In genomic region chr4:80197132-80197573, GRCh38 we compare ENCODE assay signal across 8 cellular contexts. TPM values are rescaled to one million over a fixed set of nuclear protein-coding genes. Genes with fewer than 3 reads are reported as not detected.
DNase-seq lines count a peak whose midpoint lies in the region; ATAC-seq, FAIRE-seq and TF ChIP-seq lines count a peak whose summit lies in the region.

Gene PRDM8 (plus strand): TSS chr4:80197503. CDS start chr4:80200081, 2,578 bp downstream.

- H3K4me1 Mint-ChIP-seq in activated T-helper 17 cell treated with anti-CD3 and anti-CD28 coated beads, Interleukin-2, amount 50 U/mL, for 72 hours: peaks cover 28% of the 10 kb centered on the region

- H3K36me3 Mint-ChIP-seq in activated T-helper 17 cell treated with anti-CD3 and anti-CD28 coated beads, Interleukin-2, amount 50 U/mL, for 72 hours (ENCODE audit: low read depth): peaks cover 31% of the 10 kb centered on the region

- peak within 1 kb of the TSS in 1 of 3 donors; percentile 16 for H3K9ac ChIP-seq in skeletal muscle tissue (ENCODE audit: low read depth in 1 of 3, low read length in 3 of 3)

- H3K27me3 ChIP-seq in left ventricle myocardium inferior (ENCODE audit: low read depth) (peaks cover 97% of the 10 kb centered on the region), skeletal muscle tissue (ENCODE audit: control insufficient read depth in 3 of 3, insufficient read depth in 3 of 3, low read length in 3 of 3) (peaks cover 42 to 65% (median 49%) of the 10 kb centered on the region in 3 donors)

- no peaks in the 10 kb centered on the region for H3K9me3 Mint-ChIP-seq in activated T-helper 17 cell treated with anti-CD3 and anti-CD28 coated beads, Interleukin-2, amount 50 U/mL, for 72 hours

- TF ChIP-seq CTCF in left ventricle myocardium inferior (IDR thresholded peaks at IDR 0.05; ENCODE audit: borderline replicate concordance) (no peak), D721Med (IDR thresholded peaks at IDR 0.05; ENCODE audit: insufficient read depth, missing control alignments) (no peak)

- DNase-seq in COLO668 (lab: John Stamatoyannopoulos, UW; ENCODE audit: unreplicated experiment) (peak; percentile 79), NCI-H1930 (lab: John Stamatoyannopoulos, UW) (peak; percentile 28 to 33), left ventricle myocardium inferior (no peak), D721Med (ENCODE audit: insufficient read length, low spot score) (no peak), SW480 (ENCODE audit: low spot score) (no peak)

- intact Hi-C loops in left ventricle myocardium inferior (cut with micrococcal nuclease): no loop called here

- H3K4me3 Mint-ChIP-seq in activated T-helper 17 cell treated with anti-CD3 and anti-CD28 coated beads, Interleukin-2, amount 50 U/mL, for 72 hours: peak within 1 kb of the TSS; percentile 91

- H3K27ac Mint-ChIP-seq in activated T-helper 17 cell treated with anti-CD3 and anti-CD28 coated beads, Interleukin-2, amount 50 U/mL, for 72 hours: no peak within 1 kb of the TSS

- no peak for FAIRE-seq in D721Med (lab: Jason Lieb, UNC)

- H3K9me3 ChIP-seq in left ventricle myocardium inferior (replicated peaks) (no peaks in the 10 kb centered on the region), skeletal muscle tissue (ENCODE audit: control insufficient read depth in 3 of 3, low read length in 3 of 3) (no peaks in the 10 kb centered on the region)

- H3K4me3 ChIP-seq in left ventricle myocardium inferior (peak within 1 kb of the TSS; percentile 59), skeletal muscle tissue (ENCODE audit: low read length in 3 of 3) (peak within 1 kb of the TSS; percentile 19 to 56 (median 46))

- H3K4me1 ChIP-seq in left ventricle myocardium inferior (peaks cover 24% of the 10 kb centered on the region), skeletal muscle tissue (ENCODE audit: control insufficient read depth in 3 of 3, insufficient read depth in 3 of 3, low read length in 3 of 3) (peaks cover 10 to 11% (median 10%) of the 10 kb centered on the region in 3 donors)

- no peak within 1 kb of the TSS for H3K27ac ChIP-seq in left ventricle myocardium inferior (replicated peaks)
- no peak within 1 kb of the TSS for H3K27ac ChIP-seq in skeletal muscle tissue (ENCODE audit: low read depth, low read length)

- H3K36me3 ChIP-seq in left ventricle myocardium inferior (no peaks in the 10 kb centered on the region), skeletal muscle tissue (ENCODE audit: control insufficient read depth in 3 of 3, insufficient read depth in 3 of 3, low read length in 3 of 3) (no peaks in the 10 kb centered on the region)

- H3K27me3 Mint-ChIP-seq in activated T-helper 17 cell treated with anti-CD3 and anti-CD28 coated beads, Interleukin-2, amount 50 U/mL, for 72 hours: peaks cover 3% of the 10 kb centered on the region

- peak; percentile 38 for ATAC-seq in activated T-helper 17 cell treated with anti-CD3 and anti-CD28 coated beads, Interleukin-2, amount 50 U/mL, for 72 hours (replicated peaks)
- no peak for ATAC-seq in HG03196 (IDR thresholded peaks at IDR 0.05; ENCODE audit: unreplicated experiment)

RNA-seq across cellular contexts. Expression of gene PRDM8, which starts in this region (rescaled TPM):
- total RNA-seq in activated T-helper 17 cell treated with anti-CD3 and anti-CD28 coated beads, Interleukin-2, amount 50 U/mL, for 72 hours: 1 to 10 TPM; 7.8 to 8.1 TPM
- total RNA-seq in left ventricle myocardium inferior: 0.66 TPM
- 1.6 TPM for total RNA-seq in skeletal muscle tissue

Comparison
In these comparisons a context has a peak if more than half of its experiments do, and no peak if none do; other contexts are left out.
1. DNase-seq: peak in COLO668 (single experiment) and NCI-H1930 (2 of 2); none in left ventricle myocardium inferior (single experiment), D721Med (single experiment) and SW480 (single experiment).